In genomic region chr16:67305216-67306071, GRCh38 we compare ENCODE assay signal across 3 cellular contexts.
TF ChIP-seq lines count a peak whose summit lies in the region.

No MANE protein-coding gene starts in this region.

TF ChIP-seq in SK-N-SH, 30 proteins besides CTCF, POLR2A, EP300 and RAD21:
- TF ChIP-seq NFIC (IDR thresholded peaks at IDR 0.05; ENCODE audit: borderline replicate concordance) (no peak), RCOR1 (IDR thresholded peaks at IDR 0.05; ENCODE audit: low read length) (no peak), RXRA (IDR thresholded peaks at IDR 0.05; ENCODE audit: borderline replicate concordance, low read depth) (no peak), PBX3 (IDR thresholded peaks at IDR 0.05) (no peak), POLR2AphosphoS5 (IDR thresholded peaks at IDR 0.05; ENCODE audit: low read depth, low read length) (no peak), GABPA (IDR thresholded peaks at IDR 0.05; ENCODE audit: low read depth) (no peak), EZH2phosphoT487 (IDR thresholded peaks at IDR 0.05; ENCODE audit: borderline replicate concordance, low read depth) (no peak), CHD2 (IDR thresholded peaks at IDR 0.05; ENCODE audit: low read length, partially characterized antibody) (no peak), TEAD4 (IDR thresholded peaks at IDR 0.05; ENCODE audit: borderline replicate concordance, insufficient read depth) (no peak), RFX5 (IDR thresholded peaks at IDR 0.05; ENCODE audit: low read length) (no peak)
TF ChIP-seq in SK-N-SH: peak in this region for 0.

TF ChIP-seq in SK-N-SH treated with all-trans-retinoic acid at 6 μM for 48 hours, 23 proteins besides CTCF, POLR2A, EP300 and RAD21:
- TF ChIP-seq PATZ1 (CRISPR knock-in tag; IDR thresholded peaks at IDR 0.05; ENCODE audit: borderline replicate concordance) = no peak
- TF ChIP-seq POU6F1 (CRISPR knock-in tag; IDR thresholded peaks at IDR 0.05; ENCODE audit: borderline replicate concordance, low read depth) = no peak
- no peak for TF ChIP-seq ZFP3 (CRISPR knock-in tag; IDR thresholded peaks at IDR 0.05)
- no peak for TF ChIP-seq TCF4 (CRISPR knock-in tag; IDR thresholded peaks at IDR 0.05; ENCODE audit: borderline replicate concordance)
- no peak for TF ChIP-seq CSDC2 (CRISPR knock-in tag; IDR thresholded peaks at IDR 0.05)
- TF ChIP-seq PPARA (CRISPR knock-in tag; IDR thresholded peaks at IDR 0.05; ENCODE audit: borderline replicate concordance) = no peak
- TF ChIP-seq TSHZ2 (CRISPR knock-in tag; IDR thresholded peaks at IDR 0.05) = no peak
- TF ChIP-seq ZNF8 (CRISPR knock-in tag; IDR thresholded peaks at IDR 0.05) = no peak
- no peak for TF ChIP-seq ISL1 (CRISPR knock-in tag; IDR thresholded peaks at IDR 0.05)
- TF ChIP-seq ZC3H10 (CRISPR knock-in tag; IDR thresholded peaks at IDR 0.05) = no peak
- no peak for TF ChIP-seq SNAI2 (CRISPR knock-in tag; IDR thresholded peaks at IDR 0.05)
- TF ChIP-seq OSR1 (CRISPR knock-in tag; IDR thresholded peaks at IDR 0.05) = no peak
TF ChIP-seq in SK-N-SH treated with all-trans-retinoic acid at 6 μM for 48 hours: peak in this region for 0.

TF ChIP-seq in H1, 55 proteins besides CTCF, POLR2A, EP300 and RAD21:
- TF ChIP-seq ZNF274 (IDR thresholded peaks at IDR 0.05; ENCODE audit: borderline replicate concordance, extremely low read depth, low read length) = no peak
- TF ChIP-seq POU5F1 (IDR thresholded peaks at IDR 0.05; ENCODE audit: low read depth, low read length) = no peak
